ENCODE assay signal across 8 cellular contexts in genomic region chr19:13794388-13794751, GRCh38. TPM values are rescaled to one million over a fixed set of nuclear protein-coding genes. Genes with fewer than 3 reads are reported as not detected.
A peak's percentile ranks its signal among the peaks of the same experiment; 100 is the strongest.
DNase-seq lines count a peak whose midpoint lies in the region; ATAC-seq, FAIRE-seq and TF ChIP-seq lines count a peak whose summit lies in the region.

No MANE protein-coding gene starts in this region.

- H3K4me3 Mint-ChIP-seq in CD4-positive, alpha-beta T cell, result peak overlapping the region; percentile 96

- no peaks in the 10 kb centered on the region for H3K9me3 Mint-ChIP-seq in CD4-positive, alpha-beta T cell

- CTCF ChIA-PET in CD4-positive, alpha-beta T cell (lab: Charles Lee), result interaction anchor here (0.7 to 1.8 kb wide), 3 partner anchors 10 to 205 kb away, joined by 3 to 4 read pairs (median 3); no protein-coding TSS in a partner anchor
- CTCF ChIA-PET in GM12878 (lab: Yijun Ruan, JAX), result interaction anchor here (0.7 to 8.0 kb wide), 4 partner anchors 10 to 68 kb away, joined by 4 to 63 read pairs (median 12); no protein-coding TSS in a partner anchor

- H3K36me3 Mint-ChIP-seq in CD4-positive, alpha-beta T cell (ENCODE audit: low read depth), result peaks cover 4% of the 10 kb centered on the region

- no peak for ATAC-seq in CD4-positive, alpha-beta T cell (ENCODE audit: poor library complexity)
- no peak for ATAC-seq in GM12878

- peak overlapping the region; percentile 85 for H3K4me3 ChIP-seq in Karpas-422 (ENCODE audit: low read length)
- H3K4me3 ChIP-seq in GM12878, result peak overlapping the region; percentile 75
- peak overlapping the region; percentile 69 to 90 (median 80) for H3K4me3 ChIP-seq in stomach

- H2AFZ ChIP-seq in Karpas-422 (ENCODE audit: low read length) (peak overlapping the region; percentile 86; the same call in 1 of the 2 replicates), GM12878 (ENCODE audit: control insufficient read depth, low read depth, low read length) (peak overlapping the region; percentile 94; the same call in 1 of the 2 replicates)

- H3K27ac ChIP-seq in CD4-positive, alpha-beta T cell (ENCODE audit: low read depth, low read length), result peak overlapping the region; percentile 59
- no peak overlapping the region for H3K27ac ChIP-seq in Karpas-422 (ENCODE audit: low read length)
- H3K27ac ChIP-seq in GM12878 (ENCODE audit: control insufficient read depth, insufficient read depth), result peak overlapping the region; percentile 63; the same call in 1 of the 2 replicates
- H3K27ac ChIP-seq in stomach, result peak overlapping the region; percentile 86 to 98 (median 95)

- no peaks in the 10 kb centered on the region for H3K27me3 ChIP-seq in CD4-positive, alpha-beta T cell (ENCODE audit: control insufficient read depth, insufficient read depth, low read length)
- H3K27me3 ChIP-seq in Karpas-422 (ENCODE audit: low read length), result no peaks in the 10 kb centered on the region
- no peaks in the 10 kb centered on the region for H3K27me3 ChIP-seq in GM12878 (replicated peaks in 1 of 2; ENCODE audit: control insufficient read depth in 2 of 2, insufficient read depth in 2 of 2, low read length in 1 of 2)
- H3K27me3 ChIP-seq in stomach, result no peaks in the 10 kb centered on the region

- H3K36me3 ChIP-seq in Karpas-422 (ENCODE audit: insufficient read depth, low read length), result no peaks in the 10 kb centered on the region
- H3K36me3 ChIP-seq in GM12878 (ENCODE audit: control insufficient read depth in 2 of 2, insufficient read depth in 2 of 2, low read length in 1 of 2), result no peaks in the 10 kb centered on the region
- H3K36me3 ChIP-seq in stomach, result no peaks in the 10 kb centered on the region

- TF ChIP-seq RAD21 in GM12878 (IDR thresholded peaks at IDR 0.05; ENCODE audit: insufficient read depth, low read depth, low read length), result no peak

- in situ Hi-C loops in GM12878 (cut with MboI), result no loop called here

- peak overlapping the region; percentile 90 for H3K27ac Mint-ChIP-seq in CD4-positive, alpha-beta T cell

- peak overlapping the region; percentile 72 for H3K9ac ChIP-seq in Karpas-422 (ENCODE audit: low read length)
- H3K9ac ChIP-seq in GM12878 (ENCODE audit: control insufficient read depth, insufficient read depth, low read length), result peak overlapping the region; percentile 67; the same call in 1 of the 2 replicates

- TF ChIP-seq CTCF in CD4-positive, alpha-beta T cell (IDR thresholded peaks at IDR 0.05), result no peak
- no peak for TF ChIP-seq CTCF in GM12878 (IDR thresholded peaks at IDR 0.05 in 2 of 3, conservative IDR thresholded peaks at IDR 0.05 in 1 of 3; ENCODE audit: control insufficient read depth in 2 of 3, extremely low read depth in 1 of 3, insufficient read depth in 1 of 3, low read depth in 3 of 3, low read length in 3 of 3)
- no peak for TF ChIP-seq CTCF in stomach (IDR thresholded peaks at IDR 0.05)

- no peak for FAIRE-seq in GM12878 (lab: Jason Lieb, UNC)

- H3K79me2 ChIP-seq in Karpas-422 (ENCODE audit: low read length) (peaks cover 2% of the 10 kb centered on the region; the same call in 1 of the 2 replicates), GM12878 (ENCODE audit: control insufficient read depth, insufficient read depth, low read length) (peaks cover 12% of the 10 kb centered on the region)

- H3K27me3 Mint-ChIP-seq in CD4-positive, alpha-beta T cell, result no peaks in the 10 kb centered on the region

- 6% methylated on average over 9 of the region's 10 CpGs for WGBS in GM12878 (ENCODE audit: insufficient coverage, insufficient replicate concordance, low lambda C conversion rate, missing lambda C conversion rate)
- 1 to 8% (median 4%) methylated on average over 9 to 10 of the region's 10 CpGs for WGBS in stomach, 5 donors

- RAD21 ChIA-PET in GM12878 (lab: Charles Lee; ENCODE audit: unreplicated experiment), result interaction anchor here (1.0 to 5.6 kb wide), 8 partner anchors 9 to 68 kb away, joined by 3 to 59 read pairs (median 4); partner anchors contain the start of gene C19orf53

- SMC1A ChIA-PET in GM12878 (lab: Charles Lee; ENCODE audit: uncharacterized antibody, unreplicated experiment), result interaction anchor here (1.2 to 5.6 kb wide), 4 partner anchors 10 to 67 kb away, joined by 3 to 33 read pairs (median 16); partner anchors contain the start of gene C19orf53

- TF ChIP-seq POLR2A in GM12878 (IDR thresholded peaks at IDR 0.05; ENCODE audit: low read depth, low read length) (no peak), stomach (IDR thresholded peaks at IDR 0.05) (no peak)

- TF ChIP-seq EP300 in GM12878 (IDR thresholded peaks at IDR 0.05; ENCODE audit: borderline replicate concordance in 1 of 2, control insufficient read depth in 1 of 2, low read depth in 2 of 2, low read length in 2 of 2), result no peak
- no peak for TF ChIP-seq EP300 in stomach (IDR thresholded peaks at IDR 0.05)

- no peaks in the 10 kb centered on the region for H3K9me2 ChIP-seq in Karpas-422 (replicated peaks; ENCODE audit: insufficient read depth, low read length)

- BruUV-seq in GM12878 (replicated peaks; lab: Mats Ljungman, UMichigan), result no TSS peak

- peaks cover 41% of the 10 kb centered on the region for H3K4me1 Mint-ChIP-seq in CD4-positive, alpha-beta T cell (ENCODE audit: low read depth)

- no peaks in the 10 kb centered on the region for H4K20me1 ChIP-seq in Karpas-422 (ENCODE audit: insufficient read depth, low read depth, low read length)
- no peaks in the 10 kb centered on the region for H4K20me1 ChIP-seq in GM12878 (ENCODE audit: control insufficient read depth, insufficient read depth)

- no peaks in the 10 kb centered on the region for H3K9me3 ChIP-seq in CD4-positive, alpha-beta T cell (ENCODE audit: control insufficient read depth, low read length)
- no peaks in the 10 kb centered on the region for H3K9me3 ChIP-seq in Karpas-422 (ENCODE audit: low read length)
- no peaks in the 10 kb centered on the region for H3K9me3 ChIP-seq in GM12878 (replicated peaks; ENCODE audit: control insufficient read depth, insufficient read depth, low read length)
- no peaks in the 10 kb centered on the region for H3K9me3 ChIP-seq in stomach

- POLR2A ChIA-PET in CD4-positive, alpha-beta T cell (lab: Charles Lee), result interaction anchor here (0.6 to 3.4 kb wide), 11 partner anchors 20 to 237 kb away, joined by 3 to 21 read pairs (median 5); partner anchors contain the start of genes C19orf53, DCAF15, IL27RA and MRI1
- POLR2A ChIA-PET in GM12878 (lab: Charles Lee), result interaction anchor here (0.9 to 5.1 kb wide), 8 partner anchors 11 to 68 kb away, joined by 3 to 37 read pairs (median 9); partner anchors contain the start of gene C19orf53

- H3K4me1 ChIP-seq in Karpas-422 (ENCODE audit: low read length) (peaks cover 18% of the 10 kb centered on the region), GM12878 (ENCODE audit: control insufficient read depth, insufficient read depth, low read length) (peaks cover 16% of the 10 kb centered on the region), stomach (peaks cover 16 to 57% (median 34%) of the 10 kb centered on the region in 4 donors)

- no peak for DNase-seq in CD4-positive, alpha-beta T cell
- DNase-seq in Karpas-422, result no peak
- DNase-seq in GM12878 (ENCODE audit: low read depth, low spot score), result no peak
- peak; percentile 71 for DNase-seq in kidney glomerular epithelial cell (lab: John Stamatoyannopoulos, UW)
- DNase-seq in stomach, result peak; percentile 80
- DNase-seq in 8988T, result no peak
- DNase-seq in NCI-H2107 treated with DMSO at 0.1 percent for 48 hours (lab: John Stamatoyannopoulos, UW; ENCODE audit: unreplicated experiment), result no peak
- no peak for DNase-seq in SKM-1 (lab: John Stamatoyannopoulos, UW; ENCODE audit: unreplicated experiment)

- intact Hi-C loops in CD4-positive, alpha-beta T cell (cut with DNase I, micrococcal nuclease), result loop anchor here (2.0 kb wide), 2 partner anchors 20 to 52 kb away; partner anchors contain the start of gene C19orf53 (in 1 of the 2)
- intact Hi-C loops in GM12878 (cut with micrococcal nuclease; ENCODE audit: unreplicated experiment), result no loop called here
- intact Hi-C loops in stomach (cut with DNase I; ENCODE audit: low total_unique reads), result no loop called here

- peak overlapping the region; percentile 91 for H3K4me2 ChIP-seq in Karpas-422 (ENCODE audit: low read depth, low read length, poor library complexity, severe bottlenecking)
- peak overlapping the region; percentile 65 for H3K4me2 ChIP-seq in GM12878 (ENCODE audit: control insufficient read depth, insufficient read depth)

RNA-seq across cellular contexts. Expression of gene ZSWIM4, which starts 0.9 kb away (rescaled TPM):
- total RNA-seq in CD4-positive, alpha-beta T cell, result 1 to 10 TPM; 3.5 to 3.8 TPM
- 6.8 and 7.3 TPM in 2 replicates for total RNA-seq in Karpas-422 (2014; rRNA removed; shearing (Covaris generic); ENCODE audit: low replicate concordance)
- 12.5 and 13.0 TPM in 2 replicates for total RNA-seq in GM12878 (2013; cell fraction: nucleolus; rRNA removed)
- total RNA-seq in GM12878 (2014; rRNA removed) (3.1 TPM in 2 replicates), GM12878 (2014; rRNA removed; fragmentation: Illumina TruSeq; extraction: Trizol) (1.1 and 1.2 TPM in 2 replicates), GM12878 (2021) (11.1 and 12.2 TPM in 2 replicates), stomach (10 to 100 TPM in 1 of 5 donors, 1 to 10 TPM in 4; 2.2 to 14.0 (median 4.3) TPM)
- polyA plus RNA-seq in GM12878 (2011; ENCODE audit: low read depth), result 1.1 TPM
- polyA plus RNA-seq in GM12878 (2011; rRNA removed) (0.66 and 1.3 TPM in 2 replicates), GM12878 (2014; fragmentation: Illumina TruSeq; extraction: Trizol) (1.6 and 2.2 TPM in 2 replicates), GM12878 (2014; fragmentation: Nextera tagmentation; extraction: Ambion mirVana) (not detected), GM12878 (2014; rRNA removed) (5.1 and 5.6 TPM in 2 replicates), GM12878 (2016; fragmentation: Nextera tagmentation; extraction: Ambion mirVana) (1 to 10 TPM in 1 of 2 experiments, under 1 TPM in 1; 0.73 to 1.2 TPM), stomach (1 to 10 TPM; 2.3 to 4.9 (median 3.0) TPM)
- 2.6 TPM in 2 replicates for polyA plus RNA-seq in GM12878 (2011; cell fraction: cytosol; rRNA removed)
- polyA plus RNA-seq in GM12878 (2011; cell fraction: nucleus; rRNA removed), result 3.2 and 4.0 TPM in 2 replicates
- 4.9 and 6.1 TPM in 2 replicates for polyA plus RNA-seq in GM12878 (2012)
- 1.8 and 5.0 TPM in 2 replicates for polyA minus RNA-seq in GM12878 (2011; rRNA and poly(A)+ RNA removed)
- polyA minus RNA-seq in GM12878 (2011; cell fraction: cytosol; rRNA and poly(A)+ RNA removed), result 3.1 and 3.2 TPM in 2 replicates
- polyA minus RNA-seq in GM12878 (2011; cell fraction: nucleus; rRNA and poly(A)+ RNA removed), result 1.9 and 2.9 TPM in 2 replicates

RNA-seq across cellular contexts. Expression of gene C19orf53, which starts 20.1 kb away (rescaled TPM):
- total RNA-seq in CD4-positive, alpha-beta T cell, result 100 to 1,000 TPM; 119 TPM
- total RNA-seq in Karpas-422 (2014; rRNA removed; shearing (Covaris generic); ENCODE audit: low replicate concordance), result 117 and 158 TPM in 2 replicates
- 15.6 and 16.0 TPM in 2 replicates for total RNA-seq in GM12878 (2013; cell fraction: nucleolus; rRNA removed)
- total RNA-seq in GM12878 (2014; rRNA removed), result 183 and 198 TPM in 2 replicates
- 120 and 138 TPM in 2 replicates for total RNA-seq in GM12878 (2014; rRNA removed; fragmentation: Illumina TruSeq; extraction: Trizol)
- total RNA-seq in GM12878 (2021), result 109 and 115 TPM in 2 replicates
- polyA plus RNA-seq in GM12878 (2011; ENCODE audit: low read depth), result 219 TPM
- 99.9 and 186 TPM in 2 replicates for polyA plus RNA-seq in GM12878 (2011; rRNA removed)
- 225 and 239 TPM in 2 replicates for polyA plus RNA-seq in GM12878 (2011; cell fraction: cytosol; rRNA removed)
- polyA plus RNA-seq in GM12878 (2011; cell fraction: nucleus; rRNA removed), result 81.5 and 116 TPM in 2 replicates
- 194 and 199 TPM in 2 replicates for polyA plus RNA-seq in GM12878 (2012)
- polyA plus RNA-seq in GM12878 (2014; fragmentation: Illumina TruSeq; extraction: Trizol), result 38.4 and 171 TPM in 2 replicates
- 100 to 1,000 TPM; 392 to 449 TPM for polyA plus RNA-seq in GM12878 (2014; fragmentation: Nextera tagmentation; extraction: Ambion mirVana)
- polyA plus RNA-seq in GM12878 (2014; rRNA removed), result 250 and 253 TPM in 2 replicates
- 100 to 1,000 TPM; 266 to 268 TPM for polyA plus RNA-seq in GM12878 (2016; fragmentation: Nextera tagmentation; extraction: Ambion mirVana)
- 35.0 and 80.3 TPM in 2 replicates for polyA minus RNA-seq in GM12878 (2011; rRNA and poly(A)+ RNA removed)
- polyA minus RNA-seq in GM12878 (2011; cell fraction: cytosol; rRNA and poly(A)+ RNA removed), result 41.4 and 51.9 TPM in 2 replicates
- polyA minus RNA-seq in GM12878 (2011; cell fraction: nucleus; rRNA and poly(A)+ RNA removed), result 9.3 and 19.9 TPM in 2 replicates
- total RNA-seq in stomach, result 100 to 1,000 TPM in 4 of 5 donors, 10 to 100 TPM in 1; 14.7 to 271 (median 188) TPM
- polyA plus RNA-seq in stomach, result 100 to 1,000 TPM; 171 to 221 (median 196) TPM

RNA-seq across cellular contexts. Expression of gene MRI1, which starts 30.0 kb away (rescaled TPM):
- 10 to 100 TPM; 20.4 to 21.1 TPM for total RNA-seq in CD4-positive, alpha-beta T cell
- total RNA-seq in Karpas-422 (2014; rRNA removed; shearing (Covaris generic); ENCODE audit: low replicate concordance), result 33.4 and 78.9 TPM in 2 replicates
- total RNA-seq in GM12878 (2013; cell fraction: nucleolus; rRNA removed), result 86.3 and 111 TPM in 2 replicates
- total RNA-seq in GM12878 (2014; rRNA removed), result 49.5 and 50.3 TPM in 2 replicates
- total RNA-seq in GM12878 (2014; rRNA removed; fragmentation: Illumina TruSeq; extraction: Trizol), result 17.0 and 17.2 TPM in 2 replicates
- total RNA-seq in GM12878 (2021), result 36.3 and 40.0 TPM in 2 replicates
- polyA plus RNA-seq in GM12878 (2011; ENCODE audit: low read depth), result 6.0 TPM
- 16.6 and 28.2 TPM in 2 replicates for polyA plus RNA-seq in GM12878 (2011; rRNA removed)
- polyA plus RNA-seq in GM12878 (2011; cell fraction: cytosol; rRNA removed), result 34.3 and 54.3 TPM in 2 replicates
- polyA plus RNA-seq in GM12878 (2011; cell fraction: nucleus; rRNA removed), result 259 and 261 TPM in 2 replicates
- 21.6 and 24.4 TPM in 2 replicates for polyA plus RNA-seq in GM12878 (2012)
- 14.3 and 18.5 TPM in 2 replicates for polyA plus RNA-seq in GM12878 (2014; fragmentation: Illumina TruSeq; extraction: Trizol)
- polyA plus RNA-seq in GM12878 (2014; fragmentation: Nextera tagmentation; extraction: Ambion mirVana), result 1 to 10 TPM; 5.4 to 7.9 TPM
- polyA plus RNA-seq in GM12878 (2014; rRNA removed), result 46.4 and 51.1 TPM in 2 replicates
- polyA plus RNA-seq in GM12878 (2016; fragmentation: Nextera tagmentation; extraction: Ambion mirVana), result 10 to 100 TPM; 28.4 to 30.1 TPM
- 10.5 and 22.7 TPM in 2 replicates for polyA minus RNA-seq in GM12878 (2011; rRNA and poly(A)+ RNA removed)
- polyA minus RNA-seq in GM12878 (2011; cell fraction: cytosol; rRNA and poly(A)+ RNA removed), result 13.1 and 16.3 TPM in 2 replicates
- 20.1 and 25.7 TPM in 2 replicates for polyA minus RNA-seq in GM12878 (2011; cell fraction: nucleus; rRNA and poly(A)+ RNA removed)
- total RNA-seq in stomach, result 100 to 1,000 TPM in 1 of 5 donors, 10 to 100 TPM in 4; 24.4 to 249 (median 48.7) TPM
- 10 to 100 TPM in 1 of 3 donors, 1 to 10 TPM in 2; 7.3 to 28.5 (median 9.6) TPM for polyA plus RNA-seq in stomach

Comparison
In these comparisons a context has a peak if more than half of its experiments do, and no peak if none do; other contexts are left out.
1. DNase-seq: peak in kidney glomerular epithelial cell (single experiment) and stomach (single experiment); none in CD4-positive, alpha-beta T cell (0 of 10), Karpas-422 (single experiment), GM12878 (single experiment), 8988T (single experiment), NCI-H2107 treated with DMSO at 0.1 percent for 48 hours (single experiment) and SKM-1 (single experiment).
2. intact Hi-C loops: an anchor here in CD4-positive, alpha-beta T cell (2.0 kb wide); none called in GM12878 and stomach.
3. Peak in every context shown above with its lines, with median percentiles within 50 percentile points of each other: H3K4me3 ChIP-seq.